26 cellular contexts compared by ENCODE assay signal in genomic region chr2:28929581-28929980, GRCh38. TPM values are rescaled to one million over a fixed set of nuclear protein-coding genes. Genes with fewer than 3 reads are reported as not detected.
"Had no signal": no experiment of that assay in that cellular context is flagged by ENCODE, and none has a peak within 500 bp of the region (broad histone marks: within the 10 kb centered on the region; RNA-seq: fewer than 3 reads in every experiment).

No MANE protein-coding gene starts in this region.

- H3K9me3 ChIP-seq: esophagus squamous epithelium, left ventricle myocardium inferior, mucosa of descending colon, right lobe of liver, thyroid gland, upper lobe of left lung, vagina had no signal

- H3K9me3 Mint-ChIP-seq: activated B cell treated with CpG ODN at 0.5 μM for 24 hours; activated CD8-positive, alpha-beta T cell treated with anti-CD3 and anti-CD28 coated beads for 36 hours; activated T-cell treated with anti-CD3 and anti-CD28 coated beads, Interleukin-2, amount 50 U/mL, for 4 hours; activated T-helper 17 cell treated with anti-CD3 and anti-CD28 coated beads, Interleukin-2, amount 50 U/mL, for 72 hours; central memory CD8-positive, alpha-beta T cell; nephron; stimulated activated effector memory CD8-positive, alpha-beta T cell treated with anti-CD3 and anti-CD28 coated beads, Interleukin-12 subunit alpha, Interleukin-12 subunit beta, amount 100 ng/mL, for 72 hours; stimulated activated naive CD8-positive, alpha-beta T cell treated with anti-CD3 and anti-CD28 coated beads, Interleukin-15, amount 100 ng/mL, for 72 hours; T-helper 2 cell treated with Interferon-gamma antibody and Interleukin-4, amounts not matched to agents 5 μg/mL and 100 μg/mL, for 36 hours had no signal

- H3K27ac ChIP-seq: esophagus squamous epithelium, left ventricle myocardium inferior, right lobe of liver, skin epidermis, thyroid gland, upper lobe of left lung, vagina had no signal

- H3K27me3 Mint-ChIP-seq: activated B cell treated with CpG ODN at 0.5 μM for 24 hours; activated CD8-positive, alpha-beta T cell treated with anti-CD3 and anti-CD28 coated beads for 36 hours; activated T-helper 17 cell treated with anti-CD3 and anti-CD28 coated beads, Interleukin-2, amount 50 U/mL, for 72 hours; central memory CD8-positive, alpha-beta T cell; stimulated activated naive CD8-positive, alpha-beta T cell treated with anti-CD3 and anti-CD28 coated beads, Interleukin-15, amount 100 ng/mL, for 72 hours had no signal

- H3K4me3 Mint-ChIP-seq: activated B cell treated with CpG ODN at 0.5 μM for 24 hours; activated CD8-positive, alpha-beta T cell treated with anti-CD3 and anti-CD28 coated beads for 36 hours; activated T-cell treated with anti-CD3 and anti-CD28 coated beads, Interleukin-2, amount 50 U/mL, for 4 hours; activated T-helper 17 cell treated with anti-CD3 and anti-CD28 coated beads, Interleukin-2, amount 50 U/mL, for 72 hours; central memory CD8-positive, alpha-beta T cell; nephron; stimulated activated effector memory CD8-positive, alpha-beta T cell treated with anti-CD3 and anti-CD28 coated beads, Interleukin-12 subunit alpha, Interleukin-12 subunit beta, amount 100 ng/mL, for 72 hours; stimulated activated naive CD8-positive, alpha-beta T cell treated with anti-CD3 and anti-CD28 coated beads, Interleukin-15, amount 100 ng/mL, for 72 hours; T-helper 2 cell treated with Interferon-gamma antibody and Interleukin-4, amounts not matched to agents 5 μg/mL and 100 μg/mL, for 36 hours had no signal

- ATAC-seq: activated CD8-positive, alpha-beta T cell treated with anti-CD3 and anti-CD28 coated beads for 36 hours; activated T-cell treated with anti-CD3 and anti-CD28 coated beads, Interleukin-2, amount 50 U/mL, for 4 hours; activated T-helper 17 cell treated with anti-CD3 and anti-CD28 coated beads, Interleukin-2, amount 50 U/mL, for 72 hours; mucosa of descending colon; right lobe of liver; stimulated activated effector memory CD8-positive, alpha-beta T cell treated with anti-CD3 and anti-CD28 coated beads, Interleukin-12 subunit alpha, Interleukin-12 subunit beta, amount 100 ng/mL, for 72 hours; stimulated activated naive CD8-positive, alpha-beta T cell treated with anti-CD3 and anti-CD28 coated beads, Interleukin-15, amount 100 ng/mL, for 72 hours had no signal

- DNase-seq: activated B cell treated with CpG ODN at 0.5 μM for 24 hours; activated CD4-positive, alpha-beta T cell treated with anti-CD3 and anti-CD28 coated beads, Interleukin-2, amount 50 U/mL, for 1 hour; activated CD8-positive, alpha-beta T cell treated with anti-CD3 and anti-CD28 coated beads for 36 hours; activated gamma-delta T cell treated with Interleukin-2 at 50 U/mL for 16 hours; activated naive CD4-positive, alpha-beta T cell treated with anti-CD3 and anti-CD28 coated beads, Interleukin-2, amount 50 U/mL, for 16 hours; activated T-cell treated with anti-CD3 and anti-CD28 coated beads, Interleukin-2, amount 50 U/mL, for 4 hours; dermis blood vessel endothelial cell; effector CD4-positive, alpha-beta T cell; esophagus squamous epithelium; glutamatergic neuron; left ventricle myocardium inferior; mucosa of descending colon; right lobe of liver; stimulated activated CD4-positive, alpha-beta T cell treated with anti-CD3 and anti-CD28 coated beads, Interleukin-4, amount 100 ng/mL, for 24 hours; stimulated activated naive CD8-positive, alpha-beta T cell treated with anti-CD3 and anti-CD28 coated beads, Interleukin-15, amount 100 ng/mL, for 72 hours; substantia nigra; thyroid gland; upper lobe of left lung had no signal

- H3K4me1 Mint-ChIP-seq: activated B cell treated with CpG ODN at 0.5 μM for 24 hours; activated T-helper 17 cell treated with anti-CD3 and anti-CD28 coated beads, Interleukin-2, amount 50 U/mL, for 72 hours; nephron; stimulated activated effector memory CD8-positive, alpha-beta T cell treated with anti-CD3 and anti-CD28 coated beads, Interleukin-12 subunit alpha, Interleukin-12 subunit beta, amount 100 ng/mL, for 72 hours; stimulated activated naive CD8-positive, alpha-beta T cell treated with anti-CD3 and anti-CD28 coated beads, Interleukin-15, amount 100 ng/mL, for 72 hours had no signal

- H3K27me3 ChIP-seq: esophagus squamous epithelium, right lobe of liver, thyroid gland, upper lobe of left lung, vagina had no signal

- H3K27ac Mint-ChIP-seq: activated B cell treated with CpG ODN at 0.5 μM for 24 hours; activated CD8-positive, alpha-beta T cell treated with anti-CD3 and anti-CD28 coated beads for 36 hours; activated T-helper 17 cell treated with anti-CD3 and anti-CD28 coated beads, Interleukin-2, amount 50 U/mL, for 72 hours; stimulated activated effector memory CD8-positive, alpha-beta T cell treated with anti-CD3 and anti-CD28 coated beads, Interleukin-12 subunit alpha, Interleukin-12 subunit beta, amount 100 ng/mL, for 72 hours; T-helper 2 cell treated with Interferon-gamma antibody and Interleukin-4, amounts not matched to agents 5 μg/mL and 100 μg/mL, for 36 hours had no signal

RNA-seq across cellular contexts. Expression of gene TOGARAM2, which starts 51.5 kb away (rescaled TPM):
- total RNA-seq: activated B cell treated with CpG ODN at 0.5 μM for 24 hours, bronchial epithelial cell, dermis blood vessel endothelial cell had no signal
